8 cellular contexts compared by ENCODE assay signal in the genomic region with DNA sequence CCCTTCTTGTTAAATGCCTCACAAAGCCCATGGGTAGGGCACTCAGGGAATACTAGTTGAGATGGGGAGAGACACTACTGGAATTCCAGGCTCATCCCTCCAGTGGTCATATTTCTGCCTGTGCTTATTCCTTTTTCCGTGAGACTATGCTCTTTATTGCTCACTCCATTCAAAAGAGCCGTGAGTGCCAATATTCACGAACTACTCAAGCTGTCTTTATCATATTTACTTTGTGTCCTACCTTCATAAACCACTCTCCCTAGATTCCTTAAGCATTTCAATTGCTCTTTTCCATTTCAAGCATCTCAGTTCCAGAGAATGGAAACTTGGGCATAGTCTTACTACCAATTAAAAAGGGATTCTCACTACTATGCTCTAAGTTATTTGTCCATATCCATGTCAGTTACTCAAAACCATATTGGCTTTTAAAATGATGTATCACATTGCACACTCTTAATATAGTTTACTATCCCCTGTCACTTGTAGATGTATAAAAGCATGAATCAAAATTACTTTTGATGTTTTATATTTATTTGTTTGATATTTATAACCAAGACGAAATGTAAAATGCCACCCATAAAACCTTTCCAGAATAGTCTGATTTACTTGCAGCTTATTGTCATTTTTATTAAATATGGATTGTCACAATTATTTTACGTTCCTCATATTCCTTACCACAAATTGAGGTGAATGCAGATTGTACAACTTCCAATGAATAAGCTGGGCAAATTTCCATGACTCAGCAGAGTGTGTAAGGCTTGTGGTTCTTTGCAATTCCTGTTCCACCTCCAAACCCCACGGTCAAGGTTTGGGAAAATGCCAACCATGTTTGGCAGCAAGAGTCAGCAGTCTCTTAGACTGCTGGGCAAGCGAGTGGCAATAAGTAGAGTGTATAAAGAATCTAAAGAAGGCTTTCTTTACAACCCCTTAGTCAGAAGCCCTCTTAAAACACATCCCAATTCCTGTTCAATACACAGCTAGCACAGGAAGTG. TPM values are rescaled to one million over a fixed set of nuclear protein-coding genes. Genes with fewer than 3 reads are reported as not detected.
DNase-seq lines count a peak whose midpoint lies in the region; ATAC-seq and TF ChIP-seq lines count a peak whose summit lies in the region.

No MANE protein-coding gene starts in this region.

- TF ChIP-seq CTCF in nephron (IDR thresholded peaks at IDR 0.05; ENCODE audit: unreplicated experiment in 3 of 3), result no peak

- no peak for ATAC-seq in activated CD4-positive, CD25-positive, alpha-beta regulatory T cell treated with anti-CD3 and anti-CD28 coated beads, Interleukin-2, amount 50 U/mL, for 24 hours
- ATAC-seq in activated T-cell treated with anti-CD3 and anti-CD28 coated beads, Interleukin-2, amount 50 U/mL, for 4 hours, result no peak
- no peak for ATAC-seq in HG02610 (IDR thresholded peaks at IDR 0.05; ENCODE audit: unreplicated experiment)

- DNase-seq in EL (peak; percentile 83), OCI-M1 (lab: John Stamatoyannopoulos, UW) (peak; percentile 48), dedifferentiated amniotic fluid mesenchymal stem cell (ENCODE audit: extremely low spot score) (peak; percentile 65), DMS53 (lab: John Stamatoyannopoulos, UW) (no peak)
- DNase-seq in activated T-cell treated with anti-CD3 and anti-CD28 coated beads, Interleukin-2, amount 50 U/mL, for 4 hours, result no peak

- H3K4me3 Mint-ChIP-seq in nephron, result no peak overlapping the region
- H3K4me3 Mint-ChIP-seq in activated T-cell treated with anti-CD3 and anti-CD28 coated beads, Interleukin-2, amount 50 U/mL, for 4 hours, result no peak overlapping the region

- H3K36me3 Mint-ChIP-seq in nephron (ENCODE audit: low read depth), result peaks cover 19% of the 10 kb centered on the region
- H3K36me3 Mint-ChIP-seq in activated T-cell treated with anti-CD3 and anti-CD28 coated beads, Interleukin-2, amount 50 U/mL, for 4 hours (ENCODE audit: insufficient read depth), result peaks cover 3% of the 10 kb centered on the region

- H3K27me3 Mint-ChIP-seq in nephron (ENCODE audit: low read depth), result no peaks in the 10 kb centered on the region
- H3K27me3 Mint-ChIP-seq in activated T-cell treated with anti-CD3 and anti-CD28 coated beads, Interleukin-2, amount 50 U/mL, for 4 hours (ENCODE audit: low read depth), result no peaks in the 10 kb centered on the region

- H3K27ac Mint-ChIP-seq in nephron, result peak overlapping the region; percentile 44 to 70 (median 49)

- peaks cover 24% of the 10 kb centered on the region for H3K9me3 Mint-ChIP-seq in nephron
- H3K9me3 Mint-ChIP-seq in activated T-cell treated with anti-CD3 and anti-CD28 coated beads, Interleukin-2, amount 50 U/mL, for 4 hours, result peaks cover 4% of the 10 kb centered on the region

- H3K4me1 Mint-ChIP-seq in nephron, result peaks cover 39% of the 10 kb centered on the region
- H3K4me1 Mint-ChIP-seq in activated T-cell treated with anti-CD3 and anti-CD28 coated beads, Interleukin-2, amount 50 U/mL, for 4 hours (ENCODE audit: low read depth), result peaks cover 19% of the 10 kb centered on the region

RNA-seq across cellular contexts. Expression of a gene that starts 24.4 kb away (rescaled TPM):
- 10 to 100 TPM; 10.9 to 14.9 (median 13.0) TPM for total RNA-seq in activated T-cell treated with anti-CD3 and anti-CD28 coated beads, Interleukin-2, amount 50 U/mL, for 4 hours

Comparison
In these comparisons a context has a peak if more than half of its experiments do, and no peak if none do; other contexts are left out.
1. DNase-seq: peak in EL (single experiment), OCI-M1 (single experiment) and dedifferentiated amniotic fluid mesenchymal stem cell (single experiment); none in DMS53 (single experiment) and activated T-cell treated with anti-CD3 and anti-CD28 coated beads, Interleukin-2, amount 50 U/mL, for 4 hours (single experiment).